In genomic region chr1:202255343-202255742, GRCh38 we compare ENCODE assay signal across 1 cellular context.
TF ChIP-seq lines count a peak whose summit lies in the region.

No MANE protein-coding gene starts in this region.

TF ChIP-seq in H1, 55 proteins besides CTCF, POLR2A, EP300 and RAD21:
- no peak for TF ChIP-seq ATF3 (IDR thresholded peaks at IDR 0.05; ENCODE audit: insufficient read depth, low read depth, low read length)
- TF ChIP-seq PHF8 (conservative IDR thresholded peaks at IDR 0.05; ENCODE audit: low read depth, low read length): no peak
- TF ChIP-seq CBX8 (IDR thresholded peaks at IDR 0.05; ENCODE audit: borderline replicate concordance, low read depth, low read length): no peak
- no peak for TF ChIP-seq NANOG (IDR thresholded peaks at IDR 0.05; ENCODE audit: insufficient read depth, low read depth, low read length, poor library complexity, severe bottlenecking)
- no peak for TF ChIP-seq KDM4A (IDR thresholded peaks at IDR 0.05; ENCODE audit: low read depth, low read length, severe bottlenecking)
- TF ChIP-seq BCL11A (IDR thresholded peaks at IDR 0.05; ENCODE audit: low read depth in 2 of 2, low read length in 2 of 2): no peak
- no peak for TF ChIP-seq FOSL1 (IDR thresholded peaks at IDR 0.05; ENCODE audit: insufficient read depth, low read depth, low read length)
- no peak for TF ChIP-seq TAF7 (optimal IDR thresholded peaks at IDR 0.05; ENCODE audit: borderline replicate concordance, low read depth, low read length)
- no peak for TF ChIP-seq POU5F1 (IDR thresholded peaks at IDR 0.05; ENCODE audit: low read depth, low read length)
- TF ChIP-seq KDM5A (IDR thresholded peaks at IDR 0.05; ENCODE audit: low read length): no peak
TF ChIP-seq in H1: peak in this region for 0.
